ENCODE assay signal across 6 cellular contexts in the genomic region with DNA sequence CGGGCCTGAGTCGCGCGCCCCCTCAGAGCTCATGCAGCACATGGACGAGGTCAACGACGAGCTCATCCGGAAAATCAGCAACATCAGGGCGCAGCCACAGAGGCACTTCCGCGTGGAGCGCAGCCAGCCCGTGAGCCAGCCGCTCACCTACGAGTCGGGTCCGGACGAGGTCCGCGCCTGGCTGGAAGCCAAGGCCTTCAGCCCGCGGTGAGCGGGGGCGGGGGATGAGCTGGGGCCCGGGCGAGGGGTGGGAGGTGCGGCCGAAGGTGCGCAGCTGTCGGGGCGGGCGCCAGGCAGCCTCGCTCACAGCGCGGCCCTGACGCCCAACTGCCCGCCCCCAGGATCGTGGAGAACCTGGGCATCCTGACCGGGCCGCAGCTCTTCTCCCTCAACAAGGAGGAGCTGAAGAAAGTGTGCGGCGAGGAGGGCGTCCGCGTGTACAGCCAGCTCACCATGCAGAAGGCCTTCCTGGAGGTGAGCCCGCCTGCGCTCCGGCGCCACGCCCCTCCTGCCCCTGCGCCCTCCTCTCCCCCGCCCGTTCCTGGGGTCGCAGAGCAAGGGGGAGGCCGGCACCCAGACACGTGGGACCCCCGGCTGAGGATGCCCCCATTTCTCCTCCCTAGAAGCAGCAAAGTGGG. TPM values are rescaled to one million over a fixed set of nuclear protein-coding genes. Genes with fewer than 3 reads are reported as not detected.
A peak's percentile ranks its signal among the peaks of the same experiment; 100 is the strongest.
DNase-seq lines count a peak whose midpoint lies in the region; TF ChIP-seq lines count a peak whose summit lies in the region.

No MANE protein-coding gene starts in this region.

- H3K36me3 Mint-ChIP-seq in activated T-cell treated with anti-CD3 and anti-CD28 coated beads, Interleukin-2, amount 50 U/mL, for 24 hours (ENCODE audit: low read depth), result no peaks in the 10 kb centered on the region
- no peaks in the 10 kb centered on the region for H3K36me3 Mint-ChIP-seq in CD14-positive monocyte

- H3K27me3 Mint-ChIP-seq in activated T-cell treated with anti-CD3 and anti-CD28 coated beads, Interleukin-2, amount 50 U/mL, for 24 hours, result peaks cover 15% of the 10 kb centered on the region
- H3K27me3 Mint-ChIP-seq in CD14-positive monocyte (ENCODE audit: low read depth in 3 of 3), result peaks cover 27 to 64% (median 36%) of the 10 kb centered on the region in 3 donors

- peaks cover 21% of the 10 kb centered on the region for H3K4me1 Mint-ChIP-seq in activated T-cell treated with anti-CD3 and anti-CD28 coated beads, Interleukin-2, amount 50 U/mL, for 24 hours (ENCODE audit: low read depth)
- H3K4me1 Mint-ChIP-seq in CD14-positive monocyte, result peaks cover 28% of the 10 kb centered on the region

- DNase-seq in DMS 273 (lab: John Stamatoyannopoulos, UW; ENCODE audit: unreplicated experiment) (peak; percentile 77), DMS 273 treated with DMSO at 0.1 percent for 48 hours (lab: John Stamatoyannopoulos, UW) (no peak), iris pigment epithelial cell (ENCODE audit: low read depth) (peak; percentile 39), CD14-positive monocyte (ENCODE audit: low spot score) (no peak), retina (no peak)
- peak; percentile 71 for DNase-seq in activated T-cell treated with anti-CD3 and anti-CD28 coated beads, Interleukin-2, amount 50 U/mL, for 24 hours

- no peak overlapping the region for H3K27ac Mint-ChIP-seq in activated T-cell treated with anti-CD3 and anti-CD28 coated beads, Interleukin-2, amount 50 U/mL, for 24 hours
- H3K27ac Mint-ChIP-seq in CD14-positive monocyte, result no peak overlapping the region

- H3K9me3 Mint-ChIP-seq in activated T-cell treated with anti-CD3 and anti-CD28 coated beads, Interleukin-2, amount 50 U/mL, for 24 hours, result no peaks in the 10 kb centered on the region
- H3K9me3 Mint-ChIP-seq in CD14-positive monocyte, result peaks cover 0 to 12% (median 2%) of the 10 kb centered on the region in 7 donors

- intact Hi-C loops in CD14-positive monocyte (cut with micrococcal nuclease), result no loop called here

- peak overlapping the region; percentile 54 for H3K4me3 Mint-ChIP-seq in activated T-cell treated with anti-CD3 and anti-CD28 coated beads, Interleukin-2, amount 50 U/mL, for 24 hours
- H3K4me3 Mint-ChIP-seq in CD14-positive monocyte, result peak overlapping the region in 1 of 2 donors; percentile 80

- no peak for TF ChIP-seq CTCF in CD14-positive monocyte (IDR thresholded peaks at IDR 0.05)

RNA-seq across cellular contexts. Expression of a gene that starts 20.4 kb away (rescaled TPM):
- not detected for polyA plus RNA-seq in CD14-positive monocyte

RNA-seq across cellular contexts. Expression of a gene that starts 20.9 kb away (rescaled TPM):
- 1,000 to 10,000 TPM; 1,224 to 1,249 TPM for polyA plus RNA-seq in CD14-positive monocyte

RNA-seq across cellular contexts. Expression of a gene that starts 30.8 kb away (rescaled TPM):
- 10 to 100 TPM; 31.6 to 37.3 TPM for polyA plus RNA-seq in CD14-positive monocyte

RNA-seq across cellular contexts. Expression of a gene that starts 31.4 kb away (rescaled TPM):
- polyA plus RNA-seq in CD14-positive monocyte, result 10 to 100 TPM; 18.0 to 22.2 TPM

RNA-seq across cellular contexts. Expression of a gene that starts 50.9 kb away (rescaled TPM):
- 1 to 10 TPM; 4.5 to 4.6 TPM for polyA plus RNA-seq in CD14-positive monocyte

Comparison
In these comparisons a context has a peak if more than half of its experiments do, and no peak if none do; other contexts are left out.
1. DNase-seq: peak in DMS 273 (single experiment), activated T-cell treated with anti-CD3 and anti-CD28 coated beads, Interleukin-2, amount 50 U/mL, for 24 hours (single experiment) and iris pigment epithelial cell (single experiment); none in DMS 273 treated with DMSO at 0.1 percent for 48 hours (single experiment), CD14-positive monocyte (single experiment) and retina (single experiment).